ENCODE assay signal across 1 cellular context in the genomic region with DNA sequence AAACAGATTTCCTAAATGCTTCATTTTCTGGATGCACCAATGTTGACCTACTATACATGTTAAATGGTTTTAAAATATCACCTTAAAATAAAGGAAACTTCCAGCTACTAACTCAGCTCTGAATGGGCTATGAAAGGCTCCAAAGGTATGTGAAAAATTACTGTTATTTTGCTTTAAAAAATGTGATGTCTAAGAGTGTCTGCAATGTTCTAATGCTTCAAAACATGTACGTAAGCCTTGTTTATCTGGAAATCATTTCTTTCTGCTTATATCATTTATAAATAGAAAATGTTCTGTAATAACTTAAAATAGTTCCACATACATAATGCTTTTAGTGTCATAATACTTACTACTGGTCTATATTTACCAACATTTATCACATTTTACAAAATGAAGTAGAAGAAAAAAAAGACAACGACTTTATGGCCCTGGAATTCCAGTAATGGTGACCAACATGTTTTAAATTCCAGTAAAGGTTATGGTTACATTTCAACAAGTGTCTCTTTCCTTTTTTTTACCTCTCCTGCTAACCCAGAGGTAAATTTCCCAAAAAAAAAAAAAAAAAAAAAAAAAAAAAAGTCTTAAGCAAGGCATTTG.
TF ChIP-seq lines count a peak whose summit lies in the region.

No MANE protein-coding gene starts in this region.

TF ChIP-seq in H1, 55 proteins besides CTCF, POLR2A, EP300 and RAD21:
- TF ChIP-seq SP2 (IDR thresholded peaks at IDR 0.05; ENCODE audit: low read length) = no peak
- no peak for TF ChIP-seq POU5F1 (IDR thresholded peaks at IDR 0.05; ENCODE audit: low read depth, low read length)
- no peak for TF ChIP-seq NANOG (IDR thresholded peaks at IDR 0.05; ENCODE audit: insufficient read depth, low read depth, low read length, poor library complexity, severe bottlenecking)
- no peak for TF ChIP-seq KDM4A (IDR thresholded peaks at IDR 0.05; ENCODE audit: low read depth, low read length, severe bottlenecking)
- no peak for TF ChIP-seq RXRA (IDR thresholded peaks at IDR 0.05; ENCODE audit: insufficient read depth, low read depth, low read length)
- TF ChIP-seq, protein P1, sequence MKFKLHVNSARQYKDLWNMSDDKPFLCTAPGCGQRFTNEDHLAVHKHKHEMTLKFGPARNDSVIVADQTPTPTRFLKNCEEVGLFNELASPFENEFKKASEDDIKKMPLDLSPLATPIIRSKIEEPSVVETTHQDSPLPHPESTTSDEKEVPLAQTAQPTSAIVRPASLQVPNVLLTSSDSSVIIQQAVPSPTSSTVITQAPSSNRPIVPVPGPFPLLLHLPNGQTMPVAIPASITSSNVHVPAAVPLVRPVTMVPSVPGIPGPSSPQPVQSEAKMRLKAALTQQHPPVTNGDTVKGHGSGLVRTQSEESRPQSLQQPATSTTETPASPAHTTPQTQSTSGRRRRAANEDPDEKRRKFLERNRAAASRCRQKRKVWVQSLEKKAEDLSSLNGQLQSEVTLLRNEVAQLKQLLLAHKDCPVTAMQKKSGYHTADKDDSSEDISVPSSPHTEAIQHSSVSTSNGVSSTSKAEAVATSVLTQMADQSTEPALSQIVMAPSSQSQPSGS (IDR thresholded peaks at IDR 0.05; ENCODE audit: low read length) = no peak
- no peak for TF ChIP-seq TAF1 (IDR thresholded peaks at IDR 0.05; ENCODE audit: low read depth, low read length)
- TF ChIP-seq KDM1A (IDR thresholded peaks at IDR 0.05; ENCODE audit: borderline replicate concordance, low read length) = no peak
- no peak for TF ChIP-seq EGR1 (IDR thresholded peaks at IDR 0.05; ENCODE audit: borderline replicate concordance, low read depth, low read length)
- no peak for TF ChIP-seq TBP (IDR thresholded peaks at IDR 0.05; ENCODE audit: low read depth, low read length)
- no peak for TF ChIP-seq SP4 (IDR thresholded peaks at IDR 0.05; ENCODE audit: low read length)
- no peak for TF ChIP-seq SIRT6 (IDR thresholded peaks at IDR 0.05; ENCODE audit: low read length)
- TF ChIP-seq RNF2 (IDR thresholded peaks at IDR 0.05; ENCODE audit: borderline replicate concordance, low read depth, low read length, missing control alignments, poor library complexity, severe bottlenecking) = no peak
- TF ChIP-seq TCF12 (IDR thresholded peaks at IDR 0.05; ENCODE audit: low read depth, low read length) = no peak
- TF ChIP-seq BACH1 (IDR thresholded peaks at IDR 0.05; ENCODE audit: low read length) = no peak
- TF ChIP-seq RBBP5 (IDR thresholded peaks at IDR 0.05; ENCODE audit: borderline replicate concordance, low read depth, low read length) = no peak
- TF ChIP-seq YY1 (IDR thresholded peaks at IDR 0.05; ENCODE audit: low read depth, low read length) = no peak
